In the genomic region with DNA sequence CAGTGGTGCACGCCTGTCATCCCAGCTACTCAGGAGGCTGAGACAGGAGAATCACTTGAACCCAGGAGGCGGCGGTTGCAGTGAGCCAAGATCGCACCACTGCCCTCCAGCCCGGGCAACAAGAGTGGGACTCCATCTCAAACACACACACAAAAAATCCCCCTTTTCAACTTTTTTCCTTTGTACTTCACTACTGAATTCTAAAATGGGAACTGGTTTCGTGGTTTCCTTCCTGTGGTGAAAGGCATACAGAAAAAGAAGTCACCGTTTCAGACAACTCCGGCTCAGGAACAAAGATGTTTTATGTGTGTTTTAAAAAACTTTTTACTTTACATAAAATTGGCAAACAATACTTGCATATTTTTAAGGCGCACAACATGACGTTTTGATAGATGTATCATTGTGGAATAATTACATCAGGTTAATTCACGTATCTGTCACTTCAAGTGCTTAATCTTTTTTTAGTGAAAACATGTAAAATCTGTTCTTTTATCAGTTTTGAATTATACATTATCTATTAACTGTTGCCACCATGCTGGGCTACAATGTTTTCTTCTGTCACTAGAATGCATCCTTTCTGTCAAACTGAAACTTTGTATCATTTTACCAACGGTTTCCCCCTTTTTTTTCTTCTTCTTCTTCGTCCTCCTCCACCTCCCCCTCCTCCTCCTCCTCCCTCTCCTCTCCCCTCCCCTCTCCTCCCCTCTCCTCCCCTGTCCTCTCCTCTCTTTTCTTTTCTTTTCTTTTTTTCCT, we compare ENCODE assay signal across 12 cellular contexts.
DNase-seq lines count a peak whose midpoint lies in the region; ATAC-seq and TF ChIP-seq lines count a peak whose summit lies in the region.
"Had no signal": no experiment of that assay in that cellular context is flagged by ENCODE, and none has a peak within 500 bp of the region (broad histone marks: within the 10 kb centered on the region; RNA-seq: fewer than 3 reads in every experiment).

No MANE protein-coding gene starts in this region.

- no peaks in the 10 kb centered on the region for H3K27me3 ChIP-seq in Loucy (ENCODE audit: insufficient read depth, low read length, poor library complexity, severe bottlenecking)
- H3K27me3 ChIP-seq in HAP-1 (ENCODE audit: low read depth): no peaks in the 10 kb centered on the region
- peaks cover 0 to 4% (median 0%) of the 10 kb centered on the region in 3 donors for H3K27me3 ChIP-seq in gastrocnemius medialis

- H3K4me3 ChIP-seq in GM08714 (ENCODE audit: low read length) (peak overlapping the region; percentile 58; the same call in 1 of the 2 replicates), Loucy (ENCODE audit: low read length, poor library complexity, severe bottlenecking) (peak overlapping the region; percentile 70), HAP-1 (no peak overlapping the region), gastrocnemius medialis (no peak overlapping the region)

- intact Hi-C loops in posterior cingulate gyrus (cut with DNase I): no loop called here
- intact Hi-C loops in gastrocnemius medialis (cut with DNase I; ENCODE audit: low total_unique reads): no loop called here

- H3K36me3 ChIP-seq in Loucy (ENCODE audit: insufficient read depth, low read length) (no peaks in the 10 kb centered on the region), HAP-1 (replicated peaks) (no peaks in the 10 kb centered on the region), gastrocnemius medialis (no peaks in the 10 kb centered on the region)

- H3K4me1 ChIP-seq in Loucy (ENCODE audit: insufficient read depth, low read length, poor library complexity, severe bottlenecking): peaks cover 18% of the 10 kb centered on the region
- H3K4me1 ChIP-seq in HAP-1: no peaks in the 10 kb centered on the region
- no peaks in the 10 kb centered on the region for H3K4me1 ChIP-seq in gastrocnemius medialis

- H3F3A ChIP-seq in Loucy (ENCODE audit: low read depth): 0 out of 2 replicates have a peak, but pooled peaks cover 5% of the 10 kb centered on the region

- ATAC-seq in GM21423 (IDR thresholded peaks at IDR 0.05; ENCODE audit: unreplicated experiment) (peak; percentile 78), gastrocnemius medialis (no peak)
- ATAC-seq: HepG2 had no signal

- in situ Hi-C loops in HAP-1 (cut with MboI; ENCODE audit: low sequenced_read_pairs) (no loop called here), gastrocnemius medialis (cut with MboI; ENCODE audit: low sequenced_read_pairs in 4 of 4) (no loop called here)

- peak overlapping the region; percentile 70 for H3K9ac ChIP-seq in Loucy (ENCODE audit: low read depth, low read length, poor library complexity, severe bottlenecking)

- no peaks in the 10 kb centered on the region for H3K79me2 ChIP-seq in Loucy (ENCODE audit: insufficient read depth, low read length)

- no peaks in the 10 kb centered on the region for H4K20me1 ChIP-seq in Loucy (ENCODE audit: insufficient read depth, low read length, poor library complexity, severe bottlenecking)

- peak; percentile 14 for DNase-seq in central memory CD4-positive, alpha-beta T cell
- DNase-seq in stimulated activated naive CD4-positive, alpha-beta T cell treated with Interleukin-2 at 50 U/mL for 16 hours (lab: John Stamatoyannopoulos, UW): no peak
- DNase-seq in HAP-1 (ENCODE audit: low spot score in 2 of 2): no peak
- DNase-seq in posterior cingulate gyrus: no peak
- no peak for DNase-seq in gastrocnemius medialis
- DNase-seq: DMS79 treated with DMSO at 0.1 percent for 48 hours, NCI-H774, small intestine had no signal

- H3K9me2 ChIP-seq in Loucy (replicated peaks; ENCODE audit: low read depth, low read length): no peaks in the 10 kb centered on the region

- H3K27ac ChIP-seq in gastrocnemius medialis: no peak overlapping the region

- H2AFZ ChIP-seq in Loucy (ENCODE audit: low read length): peak overlapping the region; percentile 81

- no peak for TF ChIP-seq POLR2A in gastrocnemius medialis (IDR thresholded peaks at IDR 0.05)

- peak overlapping the region; percentile 80 for H3K4me2 ChIP-seq in Loucy (ENCODE audit: low read depth, low read length, poor library complexity, severe bottlenecking)

- no peaks in the 10 kb centered on the region for H3K9me3 ChIP-seq in Loucy (ENCODE audit: insufficient read depth, low read depth, low read length)
- no peaks in the 10 kb centered on the region; the same call in 1 of the 2 replicates for H3K9me3 ChIP-seq in HAP-1
- no peaks in the 10 kb centered on the region for H3K9me3 ChIP-seq in gastrocnemius medialis

- TF ChIP-seq CTCF in Loucy (conservative IDR thresholded peaks at IDR 0.05; ENCODE audit: low read length) (no peak), gastrocnemius medialis (IDR thresholded peaks at IDR 0.05 in 4 of 5, conservative IDR thresholded peaks at IDR 0.05 in 1 of 5) (no peak)

Comparison
In these comparisons a context has a peak if more than half of its experiments do, and no peak if none do; other contexts are left out.
1. H3K4me3 ChIP-seq: peak in GM08714 (single experiment) and Loucy (single experiment); none in HAP-1 (single experiment) and gastrocnemius medialis (0 of 4).